In genomic region chr2:68023904-68024303, GRCh38 we compare ENCODE assay signal across 29 cellular contexts.
"Had no signal": no experiment of that assay in that cellular context is flagged by ENCODE, and none has a peak within 500 bp of the region (broad histone marks: within the 10 kb centered on the region; RNA-seq: fewer than 3 reads in every experiment).

No MANE protein-coding gene starts in this region.

- H3K9me3 ChIP-seq: body of pancreas, esophagus muscularis mucosa, gastrocnemius medialis had no signal

- H3K36me3 ChIP-seq: esophagus muscularis mucosa, gastrocnemius medialis, WERI-Rb-1 had no signal

- H3K4me3 ChIP-seq: body of pancreas, esophagus muscularis mucosa, gastrocnemius medialis had no signal

- H3K4me1 ChIP-seq: body of pancreas, esophagus muscularis mucosa, gastrocnemius medialis had no signal

- DNase-seq: activated B cell treated with CpG ODN at 0.5 μM for 24 hours; activated CD4-positive, alpha-beta T cell treated with anti-CD3 and anti-CD28 coated beads for 48 hours; activated CD4-positive, alpha-beta T cell treated with anti-CD3 and anti-CD28 coated beads, Interleukin-2, amount 50 U/mL, for 1 hour; activated CD4-positive, alpha-beta T cell treated with anti-CD3 and anti-CD28 coated beads, Interleukin-2, amount 50 U/mL, for 48 hours; activated CD8-positive, alpha-beta memory T cell treated with anti-CD3 and anti-CD28 coated beads for 24 hours; activated CD8-positive, alpha-beta T cell treated with anti-CD3 and anti-CD28 coated beads for 36 hours; activated effector memory CD4-positive, alpha-beta T cell treated with Interleukin-2 at 50 U/mL for 16 hours; activated gamma-delta T cell treated with Interleukin-2 at 50 U/mL for 16 hours; activated naive CD4-positive, alpha-beta T cell treated with anti-CD3 and anti-CD28 coated beads, Interleukin-2, amount 50 U/mL, for 16 hours; activated naive CD4-positive, alpha-beta T cell treated with Interleukin-2 at 50 U/mL for 16 hours; activated T-cell treated with anti-CD3 and anti-CD28 coated beads, Interleukin-2, amount 50 U/mL, for 4 hours; amniotic stem cell; anterior cingulate cortex; body of pancreas; caudate nucleus; cortex of kidney; dermis blood vessel endothelial cell; effector CD4-positive, alpha-beta T cell; effector memory CD8-positive, alpha-beta T cell; erythroblast; foreskin keratinocyte; gastrocnemius medialis; T-helper 1 cell; T-helper 17 cell; T1000; WERI-Rb-1 had no signal

- H3K27ac ChIP-seq: body of pancreas, esophagus muscularis mucosa, foreskin keratinocyte, gastrocnemius medialis, WERI-Rb-1 had no signal

- ATAC-seq: activated CD4-positive, CD25-positive, alpha-beta regulatory T cell treated with anti-CD3 and anti-CD28 coated beads, Interleukin-2, amount 50 U/mL, for 24 hours; activated CD8-positive, alpha-beta T cell treated with anti-CD3 and anti-CD28 coated beads for 36 hours; activated T-cell treated with anti-CD3 and anti-CD28 coated beads, Interleukin-2, amount 50 U/mL, for 4 hours; activated T-helper 17 cell treated with anti-CD3 and anti-CD28 coated beads, Interleukin-2, amount 50 U/mL, for 72 hours; body of pancreas; effector memory CD8-positive, alpha-beta T cell; foreskin keratinocyte; gastrocnemius medialis; T-helper 17 cell had no signal

- H3K27me3 ChIP-seq: body of pancreas, esophagus muscularis mucosa, foreskin keratinocyte, gastrocnemius medialis had no signal
